In the genomic region with DNA sequence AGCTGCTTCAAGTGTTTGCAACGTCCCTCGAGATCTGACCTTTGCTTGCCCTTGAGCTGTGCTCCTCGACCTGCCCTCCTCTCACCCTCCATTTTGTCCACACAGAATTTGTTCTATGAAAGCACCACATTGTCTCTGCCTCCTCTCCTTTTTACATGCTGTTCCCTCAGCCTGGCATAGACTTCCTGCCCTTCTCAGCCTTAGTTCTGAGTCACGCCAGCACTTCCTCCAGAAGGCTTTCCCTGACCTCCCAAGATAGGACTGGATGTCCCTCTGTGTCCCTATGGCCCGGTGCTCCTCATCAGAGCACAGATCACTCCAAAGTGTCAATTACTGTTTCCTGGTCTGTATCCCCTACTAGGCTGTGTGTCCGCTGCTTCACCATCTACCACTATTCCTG, we compare ENCODE assay signal across 1 cellular context.
TF ChIP-seq lines count a peak whose summit lies in the region.

No MANE protein-coding gene starts in this region.

TF ChIP-seq in IMR-90, 13 proteins besides CTCF, POLR2A, EP300 and RAD21:
- no peak for TF ChIP-seq MAFK (IDR thresholded peaks at IDR 0.05; ENCODE audit: low read depth, low read length)
- no peak for TF ChIP-seq SMC3 (IDR thresholded peaks at IDR 0.05; ENCODE audit: low read depth, low read length)
- no peak for TF ChIP-seq RCOR1 (IDR thresholded peaks at IDR 0.05; ENCODE audit: insufficient replicate concordance, low read length)
TF ChIP-seq in IMR-90: peak in this region for 0.
